In the genomic region with DNA sequence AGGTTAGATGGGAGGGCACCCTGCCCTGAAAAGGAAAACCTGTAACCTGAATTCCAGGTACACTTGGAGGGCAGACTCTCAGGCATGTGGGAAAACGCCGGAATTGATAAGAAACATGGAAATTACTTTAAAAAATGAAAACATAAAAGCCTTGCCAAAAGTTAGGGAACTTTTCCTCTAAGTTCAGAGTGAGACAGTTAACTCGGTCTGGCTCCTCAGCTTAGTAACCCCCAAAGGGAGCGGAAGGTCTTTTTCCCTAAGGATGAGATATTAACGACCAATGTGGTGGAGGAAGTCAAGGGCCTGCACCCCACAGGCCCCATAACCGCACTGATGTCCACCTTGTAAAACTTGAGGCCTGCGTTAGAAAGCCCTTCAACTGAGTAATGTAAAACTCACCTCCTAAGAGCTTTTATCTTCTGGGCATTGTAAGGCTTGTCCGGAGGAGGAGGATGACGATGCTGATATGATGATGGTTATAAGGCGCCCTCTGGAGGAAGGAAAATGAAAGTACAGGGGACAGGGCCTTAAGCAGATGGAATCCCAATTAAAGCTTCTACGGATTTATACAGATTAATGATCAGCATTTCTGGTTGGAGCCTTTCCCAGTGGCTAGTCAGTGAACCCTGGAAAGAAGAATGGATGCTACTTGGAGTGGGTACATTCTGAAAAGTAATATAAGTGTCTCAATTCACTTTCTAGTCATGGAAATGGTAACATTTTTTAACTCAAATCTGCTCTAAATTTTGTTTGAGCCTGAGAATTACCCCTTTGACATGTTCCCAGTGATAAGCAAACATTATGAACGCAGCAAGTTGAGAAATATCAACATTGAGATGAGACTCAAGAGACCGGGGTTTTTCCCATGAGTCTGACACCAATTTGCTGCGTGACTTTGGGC, we compare ENCODE assay signal across 8 cellular contexts. TPM values are rescaled to one million over a fixed set of nuclear protein-coding genes. Genes with fewer than 3 reads are reported as not detected.
DNase-seq lines count a peak whose midpoint lies in the region; ATAC-seq and TF ChIP-seq lines count a peak whose summit lies in the region.

No MANE protein-coding gene starts in this region.

- H3K4me3 ChIP-seq in DND-41 (ENCODE audit: low read depth in 1 of 2, low read length in 2 of 2) (no peak overlapping the region), cardiac muscle cell (peak overlapping the region; percentile 23)

- H3K27me3 Mint-ChIP-seq in activated naive CD8-positive, alpha-beta T cell treated with anti-CD3 and anti-CD28 coated beads, Interleukin-2, amount 10 ng/mL, durations not matched to agents 7 days and 5 days, result peaks cover 3% of the 10 kb centered on the region

- DNase-seq in DND-41, result peak; percentile 21
- peak; percentile 85 for DNase-seq in NCI-H524 (lab: John Stamatoyannopoulos, UW)
- DNase-seq in activated naive CD8-positive, alpha-beta T cell treated with anti-CD3 and anti-CD28 coated beads, Interleukin-2, amount 10 ng/mL, durations not matched to agents 7 days and 5 days, result no peak
- peak; percentile 75 to 93 for DNase-seq in cardiac muscle cell (ENCODE audit: low read depth in 1 of 2, low spot score in 1 of 2)
- peak; percentile 66 for DNase-seq in pons (ENCODE audit: low spot score)
- no peak for DNase-seq in AG08395 (ENCODE audit: low spot score)

- TF ChIP-seq CTCF in DND-41 (IDR thresholded peaks at IDR 0.05; ENCODE audit: borderline replicate concordance, extremely low read depth, low read length, poor library complexity, severe bottlenecking), result peak; percentile 85
- peak; percentile 72 for TF ChIP-seq CTCF in cardiac muscle cell (IDR thresholded peaks at IDR 0.05; ENCODE audit: low read depth, low read length)

- H3K4me1 Mint-ChIP-seq in activated naive CD8-positive, alpha-beta T cell treated with anti-CD3 and anti-CD28 coated beads, Interleukin-2, amount 10 ng/mL, durations not matched to agents 7 days and 5 days, result peaks cover 14% of the 10 kb centered on the region

- H3K27me3 ChIP-seq in DND-41 (ENCODE audit: insufficient read depth, low read length, poor library complexity), result peaks cover 13% of the 10 kb centered on the region
- H3K27me3 ChIP-seq in cardiac muscle cell, result no peaks in the 10 kb centered on the region

- H3K4me1 ChIP-seq in DND-41 (ENCODE audit: insufficient read depth, low read length) (no peaks in the 10 kb centered on the region), cardiac muscle cell (ENCODE audit: low read depth) (peaks cover 17% of the 10 kb centered on the region)

- no peak overlapping the region for H3K27ac Mint-ChIP-seq in activated naive CD8-positive, alpha-beta T cell treated with anti-CD3 and anti-CD28 coated beads, Interleukin-2, amount 10 ng/mL, durations not matched to agents 7 days and 5 days

- H3K4me3 Mint-ChIP-seq in activated naive CD8-positive, alpha-beta T cell treated with anti-CD3 and anti-CD28 coated beads, Interleukin-2, amount 10 ng/mL, durations not matched to agents 7 days and 5 days, result peak overlapping the region; percentile 71

- H3K9me3 ChIP-seq in DND-41 (ENCODE audit: insufficient read depth, low read length, severe bottlenecking) (no peaks in the 10 kb centered on the region), cardiac muscle cell (ENCODE audit: low read depth) (no peaks in the 10 kb centered on the region)

- no peaks in the 10 kb centered on the region for H4K20me1 ChIP-seq in DND-41 (ENCODE audit: insufficient read depth, low read length)

- H3K9me3 Mint-ChIP-seq in activated naive CD8-positive, alpha-beta T cell treated with anti-CD3 and anti-CD28 coated beads, Interleukin-2, amount 10 ng/mL, durations not matched to agents 7 days and 5 days, result no peaks in the 10 kb centered on the region

- ATAC-seq in DND-41 (ENCODE audit: insufficient read depth, low read depth) (peak; percentile 76), GM19438 (IDR thresholded peaks at IDR 0.05; ENCODE audit: low read depth, unreplicated experiment) (peak; percentile 77), HG03442 (IDR thresholded peaks at IDR 0.05; ENCODE audit: unreplicated experiment) (peak; percentile 92)
- peak; percentile 44 for ATAC-seq in activated naive CD8-positive, alpha-beta T cell treated with anti-CD3 and anti-CD28 coated beads, Interleukin-2, amount 10 ng/mL, durations not matched to agents 7 days and 5 days (ENCODE audit: low read depth)

- H3K4me2 ChIP-seq in DND-41 (ENCODE audit: insufficient read depth, low read length), result no peak overlapping the region

- H3K9ac ChIP-seq in DND-41 (ENCODE audit: low read depth, low read length), result no peak overlapping the region

- no peaks in the 10 kb centered on the region for H3K36me3 ChIP-seq in DND-41 (ENCODE audit: insufficient read depth, low read length)
- H3K36me3 ChIP-seq in cardiac muscle cell, result no peaks in the 10 kb centered on the region

- no peaks in the 10 kb centered on the region for H3K79me2 ChIP-seq in DND-41 (ENCODE audit: insufficient read depth, low read length)

- POLR2A ChIA-PET in activated naive CD8-positive, alpha-beta T cell treated with anti-CD3 and anti-CD28 coated beads, Interleukin-2, amount 10 ng/mL, durations not matched to agents 7 days and 5 days (lab: Charles Lee), result no interaction called here

- H3K27ac ChIP-seq in DND-41 (ENCODE audit: low read length), result no peak overlapping the region
- H3K27ac ChIP-seq in cardiac muscle cell, result no peak overlapping the region

- H2AFZ ChIP-seq in DND-41 (ENCODE audit: low read depth, low read length), result no peak overlapping the region

- H3K36me3 Mint-ChIP-seq in activated naive CD8-positive, alpha-beta T cell treated with anti-CD3 and anti-CD28 coated beads, Interleukin-2, amount 10 ng/mL, durations not matched to agents 7 days and 5 days, result no peaks in the 10 kb centered on the region

RNA-seq across cellular contexts. Expression of a gene that starts 0.7 kb away (rescaled TPM):
- total RNA-seq in activated naive CD8-positive, alpha-beta T cell treated with anti-CD3 and anti-CD28 coated beads, Interleukin-2, amount 10 ng/mL, durations not matched to agents 7 days and 5 days, result under 1 TPM; 0.23 to 0.47 TPM
- total RNA-seq in cardiac muscle cell, result 76.6 and 116 TPM in 2 replicates
- polyA plus RNA-seq in cardiac muscle cell, result 73.5 and 122 TPM in 2 replicates

Comparison
In these comparisons a context has a peak if more than half of its experiments do, and no peak if none do; other contexts are left out.
1. DNase-seq: peak in DND-41 (single experiment), NCI-H524 (2 of 2), cardiac muscle cell (2 of 2) and pons (single experiment); none in activated naive CD8-positive, alpha-beta T cell treated with anti-CD3 and anti-CD28 coated beads, Interleukin-2, amount 10 ng/mL, durations not matched to agents 7 days and 5 days (single experiment) and AG08395 (single experiment).
2. RNA of a gene that starts 0.7 kb away (total RNA-seq): 76.6 to 116 TPM in cardiac muscle cell; 0.23 to 0.47 TPM in activated naive CD8-positive, alpha-beta T cell treated with anti-CD3 and anti-CD28 coated beads, Interleukin-2, amount 10 ng/mL, durations not matched to agents 7 days and 5 days; every median in the first group is over 10 times any median in the second.
3. Peak in every context shown above with its lines, with median percentiles within 50 percentile points of each other: ATAC-seq.